In genomic region chr12:78914859-78915331, GRCh38 we compare ENCODE assay signal across 21 cellular contexts. TPM values are rescaled to one million over a fixed set of nuclear protein-coding genes. Genes with fewer than 3 reads are reported as not detected.
DNase-seq lines count a peak whose midpoint lies in the region; ATAC-seq, FAIRE-seq and TF ChIP-seq lines count a peak whose summit lies in the region.
"Had no signal": no experiment of that assay in that cellular context is flagged by ENCODE, and none has a peak within 500 bp of the region (broad histone marks: within the 10 kb centered on the region; RNA-seq: fewer than 3 reads in every experiment).

No MANE protein-coding gene starts in this region.

- no peak for TF ChIP-seq POLR2A in HepG2 (IDR thresholded peaks at IDR 0.05; ENCODE audit: insufficient read depth in 1 of 2, low read depth in 2 of 2, low read length in 2 of 2)
- no peak for TF ChIP-seq POLR2A in right lobe of liver (IDR thresholded peaks at IDR 0.05)

- intact Hi-C loops in HepG2 (cut with micrococcal nuclease; ENCODE audit: unreplicated experiment) (loop anchor here (5.0 kb wide), 1 partner anchor 1117 kb away; no protein-coding TSS in a partner anchor), right lobe of liver (cut with DNase I) (no loop called here), aorta (cut with DNase I) (no loop called here)

- H2AFZ ChIP-seq in HepG2 (ENCODE audit: low read length) = no peak overlapping the region

- CTCF ChIA-PET in HepG2 (lab: Yijun Ruan, JAX; ENCODE audit: low intra/inter-chr PET ratio, low total read pairs) = no interaction called here

- no peak for TF ChIP-seq RAD21 in HepG2 (CRISPR knock-in tag; IDR thresholded peaks at IDR 0.05)

- FAIRE-seq in HepG2 (lab: Jason Lieb, UNC) (no peak), GM19239 (lab: Jason Lieb, UNC) (no peak)
- FAIRE-seq: endothelial cell of umbilical vein, GM18507 had no signal

- H3K4me1 ChIP-seq in HepG2 (ENCODE audit: insufficient read depth, low read length) (no peaks in the 10 kb centered on the region), right lobe of liver (no peaks in the 10 kb centered on the region), aorta (ENCODE audit: control insufficient read depth in 1 of 2, insufficient read depth in 2 of 2, low read length in 2 of 2) (no peaks in the 10 kb centered on the region)
- H3K4me1 ChIP-seq: gastrocnemius medialis, prostate gland, upper lobe of right lung had no signal

- no TSS peak for BruUV-seq in HepG2 (replicated peaks; lab: Mats Ljungman, UMichigan)

- no peaks in the 10 kb centered on the region for H3K79me2 ChIP-seq in HepG2 (ENCODE audit: insufficient read depth, low read length)

- H3K9me3 ChIP-seq in HepG2 (ENCODE audit: low read length) = no peaks in the 10 kb centered on the region
- H3K9me3 ChIP-seq in right lobe of liver = no peaks in the 10 kb centered on the region
- H3K9me3 ChIP-seq in aorta (ENCODE audit: control insufficient read depth, low read length) = no peaks in the 10 kb centered on the region
- H3K9me3 ChIP-seq: gastrocnemius medialis, prostate gland, upper lobe of right lung had no signal

- DNase-seq in HepG2 (ENCODE audit: low spot score) (no peak), right lobe of liver (no peak), SW480 (ENCODE audit: low spot score) (peak; percentile 68), iPS-NIHi7 (ENCODE audit: extremely low spot score) (peak; percentile 29), aorta (no peak), GM19239 (ENCODE audit: insufficient read length, low spot score) (no peak)
- no peak for DNase-seq in activated CD8-positive, alpha-beta memory T cell treated with anti-CD3 and anti-CD28 coated beads, Interleukin-2, amount 50 U/mL, for 4 hours
- DNase-seq in stimulated activated CD4-positive, alpha-beta T cell treated with anti-CD3 and anti-CD28 coated beads, Interleukin-4, amount 100 ng/mL, for 4 hours = no peak
- DNase-seq: activated naive CD4-positive, alpha-beta T cell treated with anti-CD3 and anti-CD28 coated beads for 36 hours; activated T-cell treated with anti-CD3 and anti-CD28 coated beads for 4 hours; DMS79; gastrocnemius medialis; HCEC 1CT; NCI-H1694 treated with DMSO at 0.1 percent for 48 hours; NCI-H526; stimulated activated naive CD8-positive, alpha-beta T cell treated with anti-CD3 and anti-CD28 coated beads, Interleukin-15, Interleukin-2, amounts not matched to agents 100 U/mL and 50 U/mL, for 24 hours; upper lobe of right lung had no signal

- in situ Hi-C loops in HepG2 (cut with HindIII; ENCODE audit: extremely low pct_ligation_motif_present, low pct_unique_long_range_greater_than_20kb) = no loop called here

- 0 out of 2 replicates have a peak, but pooled peaks cover 2% of the 10 kb centered on the region for H4K20me1 ChIP-seq in HepG2 (ENCODE audit: insufficient read depth, low read length)

- 0% methylated on average over 1 of the region's 1 CpG for WGBS in HepG2 (ENCODE audit: low lambda C conversion rate)
- WGBS in right lobe of liver (ENCODE audit: insufficient coverage, low coverage, low lambda C conversion rate, missing lambda C conversion rate) = 6% methylated on average over 1 of the region's 1 CpG
- WGBS in aorta, 2 donors = 4 to 12% methylated on average over 1 of the region's 1 CpG

- no peak overlapping the region for H3K4me2 ChIP-seq in HepG2 (ENCODE audit: low read depth, low read length)

- H3K36me3 ChIP-seq in HepG2 (replicated peaks in 1 of 2; ENCODE audit: control insufficient read depth in 1 of 2, insufficient read depth in 2 of 2, low read length in 2 of 2) (no peaks in the 10 kb centered on the region), right lobe of liver (no peaks in the 10 kb centered on the region), aorta (ENCODE audit: control insufficient read depth in 1 of 2, insufficient read depth in 2 of 2, low read length in 1 of 2) (no peaks in the 10 kb centered on the region)
- H3K36me3 ChIP-seq: gastrocnemius medialis, prostate gland, upper lobe of right lung had no signal

- POLR2A ChIA-PET in HepG2 (lab: Yijun Ruan, JAX) = no interaction called here

- H3K27ac ChIP-seq in HepG2 (ENCODE audit: extremely low read length, insufficient read depth, low read length) (no peak overlapping the region), right lobe of liver (no peak overlapping the region), aorta (ENCODE audit: low read depth in 1 of 2, low read length in 2 of 2) (no peak overlapping the region)
- H3K27ac ChIP-seq: coronary artery, gastrocnemius medialis, prostate gland, upper lobe of right lung had no signal

- ATAC-seq in HepG2 (no peak), right lobe of liver (no peak), aorta (ENCODE audit: low FRiP score) (no peak)
- ATAC-seq: gastrocnemius medialis; stimulated activated naive CD8-positive, alpha-beta T cell treated with anti-CD3 and anti-CD28 coated beads, Interleukin-15, Interleukin-2, amounts not matched to agents 100 U/mL and 50 U/mL, for 24 hours; upper lobe of right lung had no signal

- TF ChIP-seq EP300 in HepG2 (IDR thresholded peaks at IDR 0.05; ENCODE audit: low read depth in 2 of 2, low read length in 2 of 2) (no peak), HepG2 (CRISPR knock-in tag; IDR thresholded peaks at IDR 0.05; ENCODE audit: borderline replicate concordance) (no peak)

- TF ChIP-seq CTCF in HepG2 (CRISPR knock-in tag; IDR thresholded peaks at IDR 0.05) (no peak), right lobe of liver (IDR thresholded peaks at IDR 0.05) (no peak)

- H3K4me3 ChIP-seq in HepG2 (replicated peaks in 1 of 3; ENCODE audit: insufficient read depth in 1 of 3, low read depth in 2 of 3, low read length in 3 of 3) = no peak overlapping the region
- H3K4me3 ChIP-seq in right lobe of liver = no peak overlapping the region
- H3K4me3 ChIP-seq in aorta (ENCODE audit: low read length in 2 of 2) = no peak overlapping the region
- H3K4me3 ChIP-seq: coronary artery, gastrocnemius medialis, prostate gland, upper lobe of right lung had no signal

- no peak overlapping the region for H3K9ac ChIP-seq in HepG2 (ENCODE audit: insufficient read depth, low read depth, low read length)

- H3K27me3 ChIP-seq in HepG2 (ENCODE audit: control insufficient read depth in 1 of 2, insufficient read depth in 2 of 2, low read length in 2 of 2) (no peaks in the 10 kb centered on the region), right lobe of liver (no peaks in the 10 kb centered on the region), aorta (ENCODE audit: control insufficient read depth in 1 of 2, insufficient read depth in 2 of 2, low read length in 1 of 2) (no peaks in the 10 kb centered on the region)
- H3K27me3 ChIP-seq: gastrocnemius medialis, upper lobe of right lung had no signal

TF ChIP-seq in HepG2, 621 proteins besides CTCF, POLR2A, EP300 and RAD21:
- TF ChIP-seq ATF7 (IDR thresholded peaks at IDR 0.05) (peak; percentile 58), ATF7 (CRISPR knock-in tag; IDR thresholded peaks at IDR 0.05) (no peak), ZNF530 (CRISPR knock-in tag; IDR thresholded peaks at IDR 0.05; ENCODE audit: low read depth) (no peak)

RNA-seq across cellular contexts. Expression of gene SYT1, which starts 50.3 kb away (rescaled TPM):
- not detected in 2 replicates for total RNA-seq in HepG2 (2016; rRNA removed; fragmentation: Illumina TruSeq; extraction: Trizol)
- total RNA-seq in HepG2 (2016; cell fraction: cytosol; rRNA removed; fragmentation: Illumina TruSeq; extraction: Trizol; ENCODE audit: low read depth) = not detected in 2 replicates
- not detected in 2 replicates for total RNA-seq in HepG2 (2016; cell fraction: insoluble cytoplasmic fraction; rRNA removed; fragmentation: Illumina TruSeq; extraction: Trizol)
- total RNA-seq in HepG2 (2016; cell fraction: membrane; rRNA removed; fragmentation: Illumina TruSeq; extraction: Trizol) = not detected in 2 replicates
- total RNA-seq in HepG2 (2016; cell fraction: nucleus; rRNA removed; fragmentation: Illumina TruSeq; extraction: Trizol) = not detected in 2 replicates
- not detected in 2 replicates for polyA plus RNA-seq in HepG2 (2011; rRNA removed)
- not detected in 2 replicates for polyA plus RNA-seq in HepG2 (2011; cell fraction: cytosol; rRNA removed)
- polyA plus RNA-seq in HepG2 (2011; cell fraction: nucleus; rRNA removed) = not detected in 2 replicates
- not detected in 2 replicates for polyA plus RNA-seq in HepG2 (2012)
- polyA plus RNA-seq in HepG2 (2016; cell fraction: cytosol; fragmentation: Illumina TruSeq; extraction: Trizol; ENCODE audit: low read depth) = not detected in 2 replicates
- polyA plus RNA-seq in HepG2 (2016; cell fraction: insoluble cytoplasmic fraction; fragmentation: Illumina TruSeq; extraction: Trizol; ENCODE audit: low read depth) = not detected in 2 replicates
- not detected in 2 replicates for polyA plus RNA-seq in HepG2 (2016; cell fraction: membrane; fragmentation: Illumina TruSeq; extraction: Trizol; ENCODE audit: low read depth)
- not detected in 2 replicates for polyA plus RNA-seq in HepG2 (2016; cell fraction: nucleus; fragmentation: Illumina TruSeq; extraction: Trizol; ENCODE audit: insufficient read depth, low read depth)
- polyA minus RNA-seq in HepG2 (2011; rRNA and poly(A)+ RNA removed; ENCODE audit: low replicate concordance) = 0.14 TPM in 1 of 2 replicates, not detected in the other
- not detected in 2 replicates for polyA minus RNA-seq in HepG2 (2011; cell fraction: cytosol; rRNA and poly(A)+ RNA removed)
- polyA minus RNA-seq in HepG2 (2011; cell fraction: nucleus; rRNA and poly(A)+ RNA removed) = not detected in 2 replicates
- total RNA-seq in right lobe of liver = 1 to 10 TPM in 2 of 6 experiments, under 1 TPM in 4; 0.35 to 1.9 (median 0.81) TPM
- total RNA-seq in aorta = 1 to 10 TPM; 1.5 to 1.8 TPM
- under 1 TPM in 1 of 2 donors, not detected in 1; 0.05 TPM for polyA plus RNA-seq in aorta
- total RNA-seq: activated naive CD4-positive, alpha-beta T cell treated with anti-CD3 and anti-CD28 coated beads for 36 hours had no signal

Comparison
In these comparisons a context has a peak if more than half of its experiments do, and no peak if none do; other contexts are left out.
1. DNase-seq: peak in SW480 (single experiment) and iPS-NIHi7 (single experiment); none in HepG2 (single experiment), right lobe of liver (0 of 3), activated CD8-positive, alpha-beta memory T cell treated with anti-CD3 and anti-CD28 coated beads, Interleukin-2, amount 50 U/mL, for 4 hours (single experiment), stimulated activated CD4-positive, alpha-beta T cell treated with anti-CD3 and anti-CD28 coated beads, Interleukin-4, amount 100 ng/mL, for 4 hours (0 of 2), aorta (0 of 2) and GM19239 (single experiment).